In genomic region chr19:2044709-2045500, GRCh38 we compare ENCODE assay signal across 10 cellular contexts. TPM values are rescaled to one million over a fixed set of nuclear protein-coding genes. Genes with fewer than 3 reads are reported as not detected.
DNase-seq lines count a peak whose midpoint lies in the region; ATAC-seq, FAIRE-seq and TF ChIP-seq lines count a peak whose summit lies in the region.
"Had no signal": no experiment of that assay in that cellular context is flagged by ENCODE, and none has a peak within 500 bp of the region (broad histone marks: within the 10 kb centered on the region; RNA-seq: fewer than 3 reads in every experiment).

No MANE protein-coding gene starts in this region.

- WGBS in HUES64, result 91% methylated on average over 18 of the region's 18 CpGs
- 53 to 62% methylated on average over 18 of the region's 18 CpGs for WGBS in pancreas, 2 donors

- peaks cover 43% of the 10 kb centered on the region for H3K36me3 ChIP-seq in HUES64 (ENCODE audit: insufficient read depth, low read length)
- peaks cover 0 to 21% (median 19%) of the 10 kb centered on the region in 3 donors for H3K36me3 ChIP-seq in pancreas

- no peak overlapping the region for H3K4me3 ChIP-seq in HUES64 (ENCODE audit: low read length)
- H3K4me3 ChIP-seq in pancreas, result peak overlapping the region in 1 of 4 donors; percentile 22

- DNase-seq in CD14-positive monocyte (ENCODE audit: low spot score), result no peak
- peak in 4 of 6 donors; percentile 28 to 79 (median 48) for DNase-seq in pancreas
- DNase-seq in NK-92 treated with Interleukin-12 subunit alpha and Interleukin-12 subunit beta, amount 100 ng/mL, for 24 hours (lab: John Stamatoyannopoulos, UW), result no peak
- no peak for DNase-seq in H54 (ENCODE audit: insufficient read length, low spot score)
- no peak for DNase-seq in SW 1271 (lab: John Stamatoyannopoulos, UW)
- no peak for DNase-seq in NCI-H446 treated with DMSO at 0.1 percent for 48 hours (lab: John Stamatoyannopoulos, UW)
- DNase-seq: MM.1S had no signal

- H3K27ac Mint-ChIP-seq in CD14-positive monocyte, result peak overlapping the region; percentile 24 to 89 (median 75)
- peak overlapping the region; percentile 96 for H3K27ac Mint-ChIP-seq in dendritic cell treated with granulocyte-macrophage colony-stimulating factor and Interleukin-4, amounts not matched to agents 40 ng/mL and 50 ng/mL, for 4 days

- TF ChIP-seq CTCF in CD14-positive monocyte (IDR thresholded peaks at IDR 0.05), result no peak
- TF ChIP-seq CTCF in pancreas (IDR thresholded peaks at IDR 0.05), result no peak

- intact Hi-C loops in CD14-positive monocyte (cut with micrococcal nuclease) (loop anchor here in 1 of 2 donors (10.0 kb wide), 1 partner anchor 150 kb away; no protein-coding TSS in a partner anchor), pancreas (cut with DNase I) (no loop called here)
- intact Hi-C loops in dendritic cell treated with granulocyte-macrophage colony-stimulating factor and Interleukin-4, amounts not matched to agents 40 ng/mL and 50 ng/mL, for 4 days (cut with micrococcal nuclease), result no loop called here

- peaks cover 26 to 57% of the 10 kb centered on the region in 2 donors for H3K36me3 Mint-ChIP-seq in CD14-positive monocyte
- peaks cover 98% of the 10 kb centered on the region for H3K36me3 Mint-ChIP-seq in dendritic cell treated with granulocyte-macrophage colony-stimulating factor and Interleukin-4, amounts not matched to agents 40 ng/mL and 50 ng/mL, for 4 days (ENCODE audit: low read depth)

- H3K27ac ChIP-seq in HUES64 (ENCODE audit: low read depth, low read length) (peak overlapping the region; percentile 25; the same call in 1 of the 2 replicates), pancreas (peak overlapping the region; percentile 39 to 98 (median 72))

- H3K4me3 Mint-ChIP-seq in CD14-positive monocyte, result no peak overlapping the region
- no peak overlapping the region for H3K4me3 Mint-ChIP-seq in dendritic cell treated with granulocyte-macrophage colony-stimulating factor and Interleukin-4, amounts not matched to agents 40 ng/mL and 50 ng/mL, for 4 days

- H3K27me3 Mint-ChIP-seq in CD14-positive monocyte (ENCODE audit: low read depth in 3 of 3), result peaks cover 0 to 2% (median 0%) of the 10 kb centered on the region in 3 donors
- H3K27me3 Mint-ChIP-seq in dendritic cell treated with granulocyte-macrophage colony-stimulating factor and Interleukin-4, amounts not matched to agents 40 ng/mL and 50 ng/mL, for 4 days, result no peaks in the 10 kb centered on the region

- H3K9me3 ChIP-seq in HUES64 (ENCODE audit: insufficient read depth, low read depth, low read length) (no peaks in the 10 kb centered on the region), pancreas (no peaks in the 10 kb centered on the region)

- no peaks in the 10 kb centered on the region for H3K9me3 Mint-ChIP-seq in CD14-positive monocyte
- no peaks in the 10 kb centered on the region for H3K9me3 Mint-ChIP-seq in dendritic cell treated with granulocyte-macrophage colony-stimulating factor and Interleukin-4, amounts not matched to agents 40 ng/mL and 50 ng/mL, for 4 days

- no peak for FAIRE-seq in pancreas (lab: Jason Lieb, UNC)
- FAIRE-seq in H54 (lab: Jason Lieb, UNC), result no peak
- FAIRE-seq: keratinocyte had no signal

- H3K27me3 ChIP-seq in HUES64 (ENCODE audit: insufficient read depth, low read length) (no peaks in the 10 kb centered on the region), pancreas (no peaks in the 10 kb centered on the region)

- no peak for TF ChIP-seq POLR2A in H54 (IDR thresholded peaks at IDR 0.05; ENCODE audit: low read depth, low read length)

- peaks cover 50% of the 10 kb centered on the region for H3K4me1 Mint-ChIP-seq in CD14-positive monocyte
- peaks cover 79% of the 10 kb centered on the region for H3K4me1 Mint-ChIP-seq in dendritic cell treated with granulocyte-macrophage colony-stimulating factor and Interleukin-4, amounts not matched to agents 40 ng/mL and 50 ng/mL, for 4 days (ENCODE audit: low read depth)

- no peak for ATAC-seq in pancreas

- H3K4me1 ChIP-seq in HUES64 (ENCODE audit: insufficient read depth, low read length), result peaks cover 13% of the 10 kb centered on the region
- H3K4me1 ChIP-seq in pancreas, result peaks cover 63 to 81% (median 77%) of the 10 kb centered on the region in 3 donors

- no peak overlapping the region for H3K9ac ChIP-seq in HUES64 (ENCODE audit: low read depth, low read length)

RNA-seq across cellular contexts. Expression of gene MKNK2, which starts 6.1 kb away (rescaled TPM):
- polyA plus RNA-seq in CD14-positive monocyte (10 to 100 TPM; 16.9 to 21.8 TPM), pancreas (100 to 1,000 TPM; 102 to 143 TPM)
- polyA plus RNA-seq in HUES64 (2013, experiment 1 of 2), result 70.9 TPM
- 75.5 TPM for polyA plus RNA-seq in HUES64 (2013, experiment 2 of 2)
- 100 to 1,000 TPM; 178 to 446 (median 252) TPM for total RNA-seq in pancreas

RNA-seq across cellular contexts. Expression of gene BTBD2, which starts 29.4 kb away (rescaled TPM):
- polyA plus RNA-seq in CD14-positive monocyte, result 1 to 10 TPM; 2.8 to 3.3 TPM
- 70.5 TPM for polyA plus RNA-seq in HUES64 (2013, experiment 1 of 2)
- polyA plus RNA-seq in HUES64 (2013, experiment 2 of 2), result 86.5 TPM
- total RNA-seq in pancreas, result 10 to 100 TPM; 33.9 to 46.4 (median 36.6) TPM
- 10 to 100 TPM; 35.6 to 44.4 TPM for polyA plus RNA-seq in pancreas

RNA-seq across cellular contexts. Expression of gene MOB3A, which starts 51.2 kb away (rescaled TPM):
- polyA plus RNA-seq in CD14-positive monocyte (10 to 100 TPM; 60.5 to 96.3 TPM), pancreas (10 to 100 TPM in 1 of 2 donors, 1 to 10 TPM in 1; 9.2 to 11.1 TPM)
- polyA plus RNA-seq in HUES64 (2013, experiment 1 of 2), result 6.1 TPM
- 7.9 TPM for polyA plus RNA-seq in HUES64 (2013, experiment 2 of 2)
- total RNA-seq in pancreas, result 10 to 100 TPM; 14.5 to 26.0 (median 17.4) TPM

RNA-seq across cellular contexts. Expression of gene IZUMO4, which starts 51.8 kb away (rescaled TPM):
- polyA plus RNA-seq in CD14-positive monocyte (under 1 TPM; 0.41 to 0.80 TPM), pancreas (10 to 100 TPM; 32.8 to 42.2 TPM)
- polyA plus RNA-seq in HUES64 (2013, experiment 1 of 2), result 1.1 TPM
- polyA plus RNA-seq in HUES64 (2013, experiment 2 of 2), result 1.1 TPM
- total RNA-seq in pancreas, result 10 to 100 TPM in 1 of 6 donors, 1 to 10 TPM in 5; 5.2 to 10.5 (median 7.0) TPM

Comparison
In these comparisons a context has a peak if more than half of its experiments do, and no peak if none do; other contexts are left out.
1. DNase-seq: peak in pancreas (4 of 6); none in CD14-positive monocyte (single experiment), NK-92 treated with Interleukin-12 subunit alpha and Interleukin-12 subunit beta, amount 100 ng/mL, for 24 hours (single experiment), H54 (single experiment), SW 1271 (0 of 2) and NCI-H446 treated with DMSO at 0.1 percent for 48 hours (single experiment).
2. RNA of gene MKNK2, which starts 6.1 kb away (polyA plus RNA-seq): 102 to 143 TPM in pancreas; 16.9 to 21.8 TPM in CD14-positive monocyte; every median in the first group is over 4 times any median in the second.
3. RNA of gene BTBD2, which starts 29.4 kb away (polyA plus RNA-seq): 35.6 to 44.4 TPM in pancreas; 2.8 to 3.3 TPM in CD14-positive monocyte; every median in the first group is over 4 times any median in the second.
4. RNA of gene MOB3A, which starts 51.2 kb away (polyA plus RNA-seq): 60.5 to 96.3 TPM in CD14-positive monocyte; 9.2 to 11.1 TPM in pancreas; every median in the first group is over 4 times any median in the second.